In the genomic region with DNA sequence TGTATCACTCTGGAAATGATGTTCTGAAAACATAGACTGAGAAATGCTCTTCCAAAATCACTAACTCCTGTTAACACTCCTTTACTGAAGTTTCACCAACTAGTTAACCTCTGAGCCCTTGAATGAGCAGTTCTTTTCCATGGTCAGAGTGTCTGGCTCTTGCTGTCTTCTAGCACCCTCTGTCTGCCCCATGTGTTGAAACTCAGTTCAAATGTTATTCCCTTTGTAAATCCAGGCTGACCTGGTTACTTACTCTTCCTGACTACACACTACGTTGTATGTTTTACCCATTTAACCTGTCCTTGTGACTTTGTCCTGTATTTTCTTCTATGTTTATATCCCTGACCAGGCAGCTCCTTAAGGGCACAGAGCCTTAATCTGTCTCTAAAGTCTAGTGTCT, we compare ENCODE assay signal across 9 cellular contexts.
DNase-seq lines count a peak whose midpoint lies in the region; ATAC-seq and TF ChIP-seq lines count a peak whose summit lies in the region.
"Had no signal": no experiment of that assay in that cellular context is flagged by ENCODE, and none has a peak within 500 bp of the region (broad histone marks: within the 10 kb centered on the region; RNA-seq: fewer than 3 reads in every experiment).

No MANE protein-coding gene starts in this region.

- DNase-seq in HuH-7.5 (ENCODE audit: low spot score) = peak; percentile 3
- DNase-seq in SHP77 (lab: John Stamatoyannopoulos, UW) = peak; percentile 28 to 36
- peak; percentile 27 to 55 for DNase-seq in foreskin keratinocyte
- peak; percentile 40 for DNase-seq in retina
- no peak for DNase-seq in NCI-H146 treated with DMSO at 0.1 percent for 48 hours (lab: John Stamatoyannopoulos, UW; ENCODE audit: unreplicated experiment)
- no peak for DNase-seq in activated CD8-positive, alpha-beta memory T cell treated with anti-CD3 and anti-CD28 coated beads, Interleukin-2, amount 50 U/mL, for 48 hours
- DNase-seq: activated gamma-delta T cell treated with Interleukin-2 at 50 U/mL for 16 hours; stimulated activated CD8-positive, alpha-beta memory T cell treated with anti-CD3 and anti-CD28 coated beads, Interleukin-4, amount 100 ng/mL, for 48 hours had no signal

- ATAC-seq in foreskin keratinocyte = peak; percentile 18
- no peak for ATAC-seq in GM19452 (IDR thresholded peaks at IDR 0.05; ENCODE audit: unreplicated experiment)

- H3K27ac ChIP-seq in foreskin keratinocyte = no peak overlapping the region

- no peaks in the 10 kb centered on the region for H3K27me3 ChIP-seq in foreskin keratinocyte

- no peaks in the 10 kb centered on the region for H3K4me1 ChIP-seq in foreskin keratinocyte

- peak; percentile 51 for TF ChIP-seq CTCF in foreskin keratinocyte (conservative IDR thresholded peaks at IDR 0.05)

Comparison
In these comparisons a context has a peak if more than half of its experiments do, and no peak if none do; other contexts are left out.
1. DNase-seq: peak in HuH-7.5 (single experiment), SHP77 (2 of 2), foreskin keratinocyte (2 of 2) and retina (single experiment); none in NCI-H146 treated with DMSO at 0.1 percent for 48 hours (single experiment) and activated CD8-positive, alpha-beta memory T cell treated with anti-CD3 and anti-CD28 coated beads, Interleukin-2, amount 50 U/mL, for 48 hours (single experiment).